Comparison of ENCODE assay signal across 20 cellular contexts in the genomic region with DNA sequence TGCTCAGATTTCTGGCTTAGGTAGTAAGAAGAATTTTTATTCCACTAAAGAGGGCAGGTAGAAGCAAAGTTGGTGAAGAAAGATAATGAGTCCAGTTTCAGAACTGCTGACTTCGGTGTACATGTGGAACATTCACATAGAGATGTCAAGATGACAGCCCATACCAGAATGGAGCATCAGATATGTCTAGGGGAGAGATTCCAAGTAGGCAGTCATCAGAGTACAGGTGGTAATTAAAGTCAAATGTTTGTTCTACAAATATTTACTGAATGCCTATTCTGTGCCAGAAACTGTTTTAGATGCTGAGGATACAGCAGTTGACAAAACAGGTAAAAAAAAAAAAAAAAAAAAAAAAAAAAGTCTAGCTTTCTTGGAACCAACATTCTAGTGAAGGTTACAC.
"Had no signal": no experiment of that assay in that cellular context is flagged by ENCODE, and none has a peak within 500 bp of the region (broad histone marks: within the 10 kb centered on the region; RNA-seq: fewer than 3 reads in every experiment).

No MANE protein-coding gene starts in this region.

- H3K9me3 Mint-ChIP-seq: T-helper 1 cell treated with Interleukin-12 subunit alpha and Interleukin-12 subunit beta and Interleukin-4 antibody, amounts not matched to agents 30 μg/mL and 1 μg/mL, for 36 hours had no signal

- H3K27me3 Mint-ChIP-seq: T-cell had no signal

- H3K36me3 Mint-ChIP-seq: T-cell had no signal

- H3K4me1 Mint-ChIP-seq: T-cell had no signal

- DNase-seq: KBM-7; MG63; NCI-H1092 treated with DMSO at 0.1 percent for 48 hours; NCI-H1417 treated with DMSO at 0.1 percent for 48 hours; NCI-H146; NCI-H1694 treated with DMSO at 0.1 percent for 48 hours; NCI-H1930; NCI-H2171 treated with DMSO at 0.1 percent for 48 hours; NCI-H345; NCI-H446 treated with DMSO at 0.1 percent for 48 hours; NCI-H510A treated with DMSO at 0.1 percent for 48 hours; NCI-H526; NK-92 treated with Interleukin-12 subunit alpha and Interleukin-12 subunit beta, amount 100 ng/mL, for 24 hours; PC-3; SHP77; SK-N-SH; SW 1271; T-cell had no signal

- H3K27ac Mint-ChIP-seq: T-cell; T-helper 1 cell treated with Interleukin-12 subunit alpha and Interleukin-12 subunit beta and Interleukin-4 antibody, amounts not matched to agents 30 μg/mL and 1 μg/mL, for 36 hours had no signal

- H3K4me3 Mint-ChIP-seq: T-cell; T-helper 1 cell treated with Interleukin-12 subunit alpha and Interleukin-12 subunit beta and Interleukin-4 antibody, amounts not matched to agents 30 μg/mL and 1 μg/mL, for 36 hours had no signal

- ATAC-seq: Panc1, PC-3, T-cell had no signal
